8 cellular contexts compared by ENCODE assay signal in the genomic region with DNA sequence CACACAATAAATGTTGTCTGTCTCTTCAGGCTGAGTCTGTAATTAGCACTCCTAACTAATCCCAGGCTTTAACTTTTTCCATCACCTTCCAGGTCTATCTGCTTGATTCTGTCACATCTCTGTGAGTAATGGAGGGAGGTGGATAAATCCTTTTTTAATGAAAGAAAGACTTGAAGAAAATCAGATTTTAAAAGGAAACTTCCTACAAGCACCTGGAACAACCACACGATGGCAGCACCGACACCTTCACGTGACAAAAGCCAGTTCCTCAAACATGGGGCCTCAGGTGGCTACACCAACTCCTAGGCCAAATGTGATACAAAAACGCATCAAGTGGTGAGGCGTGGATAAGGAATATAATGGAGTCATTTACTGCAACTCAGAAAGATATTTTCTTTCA. TPM values are rescaled to one million over a fixed set of nuclear protein-coding genes. Genes with fewer than 3 reads are reported as not detected.
DNase-seq lines count a peak whose midpoint lies in the region; ATAC-seq and FAIRE-seq lines count a peak whose summit lies in the region.

No MANE protein-coding gene starts in this region.

- no peaks in the 10 kb centered on the region for H3K27me3 Mint-ChIP-seq in T-cell

- CTCF ChIA-PET in T-cell (lab: Charles Lee): interaction anchor here in 1 of 2 donors (1.0 kb wide), 1 partner anchor 14 kb away, joined by 3 read pairs; no protein-coding TSS in a partner anchor

- POLR2A ChIA-PET in T-cell (lab: Charles Lee): interaction anchor here (0.6 to 0.8 kb wide), 3 partner anchors 15 to 228 kb away, joined by 3 read pairs; no protein-coding TSS in a partner anchor

- H3K27ac ChIP-seq in small intestine (ENCODE audit: low read depth in 1 of 2, low read length in 1 of 2): no peak overlapping the region

- no peak overlapping the region for H3K27ac Mint-ChIP-seq in T-cell

- peaks cover 12 to 27% of the 10 kb centered on the region in 2 donors for H3K36me3 ChIP-seq in small intestine (ENCODE audit: control insufficient read depth in 2 of 2, insufficient read depth in 2 of 2, low read length in 2 of 2)

- ATAC-seq in HG03378 (IDR thresholded peaks at IDR 0.05; ENCODE audit: unreplicated experiment) (peak; percentile 58), T-cell (replicated peaks in 1 of 4) (no peak), HG03025 (IDR thresholded peaks at IDR 0.05; ENCODE audit: low FRiP score, unreplicated experiment) (no peak)

- no peaks in the 10 kb centered on the region for H3K9me3 Mint-ChIP-seq in T-cell

- peaks cover 58% of the 10 kb centered on the region for H3K36me3 Mint-ChIP-seq in T-cell

- no peak overlapping the region for H3K4me3 ChIP-seq in small intestine (ENCODE audit: low read depth in 1 of 2, low read length in 2 of 2)

- no peak for FAIRE-seq in small intestine (lab: Jason Lieb, UNC)

- no peaks in the 10 kb centered on the region for H3K9me3 ChIP-seq in small intestine (ENCODE audit: control insufficient read depth, low read depth)

- no peak overlapping the region for H3K4me3 Mint-ChIP-seq in T-cell

- H3K4me1 ChIP-seq in small intestine (ENCODE audit: control insufficient read depth in 2 of 2, insufficient read depth in 1 of 2, low read depth in 1 of 2, low read length in 1 of 2): no peaks in the 10 kb centered on the region

- WGBS in small intestine, 3 donors: 60 to 62% (median 60%) methylated on average over 5 of the region's 5 CpGs

- DNase-seq in DMS153 (lab: John Stamatoyannopoulos, UW) (peak; percentile 1), DMS153 treated with DMSO at 0.1 percent for 48 hours (lab: John Stamatoyannopoulos, UW; ENCODE audit: unreplicated experiment) (no peak), T-cell (peak in 24 of 34 experiments; percentile 7 to 38 (median 16)), fibroblast of peridontal ligament (ENCODE audit: extremely low read depth) (peak; percentile 54), small intestine (peak; percentile 22), AG08396 (ENCODE audit: low spot score) (no peak)

- H3K27me3 ChIP-seq in small intestine (ENCODE audit: control insufficient read depth in 2 of 2, insufficient read depth in 2 of 2, low read length in 2 of 2): no peaks in the 10 kb centered on the region

- H3K4me1 Mint-ChIP-seq in T-cell: peaks cover 0 to 3% (median 0%) of the 10 kb centered on the region in 3 donors

RNA-seq across cellular contexts. Expression of gene TGFBRAP1, which starts 41.8 kb away (rescaled TPM):
- 10 to 100 TPM; 21.4 to 23.3 (median 21.8) TPM for total RNA-seq in T-cell
- 1 to 10 TPM; 6.0 to 8.2 (median 7.3) TPM for polyA plus RNA-seq in small intestine

RNA-seq across cellular contexts. Expression of gene GPR45, which starts 46.1 kb away (rescaled TPM):
- total RNA-seq in T-cell: not detected
- polyA plus RNA-seq in small intestine: under 1 TPM in 1 of 3 donors, not detected in 2; 0.04 TPM

RNA-seq across cellular contexts. Expression of gene C2orf49, which starts 49.6 kb away (rescaled TPM):
- 10 to 100 TPM; 19.3 to 27.1 (median 21.4) TPM for total RNA-seq in T-cell
- 1 to 10 TPM; 6.9 to 8.2 (median 8.1) TPM for polyA plus RNA-seq in small intestine

Comparison
In these comparisons a context has a peak if more than half of its experiments do, and no peak if none do; other contexts are left out.
1. DNase-seq: peak in DMS153 (single experiment), T-cell (24 of 34), fibroblast of peridontal ligament (single experiment) and small intestine (single experiment); none in DMS153 treated with DMSO at 0.1 percent for 48 hours (single experiment) and AG08396 (single experiment).